2 cellular contexts compared by ENCODE assay signal in the genomic region with DNA sequence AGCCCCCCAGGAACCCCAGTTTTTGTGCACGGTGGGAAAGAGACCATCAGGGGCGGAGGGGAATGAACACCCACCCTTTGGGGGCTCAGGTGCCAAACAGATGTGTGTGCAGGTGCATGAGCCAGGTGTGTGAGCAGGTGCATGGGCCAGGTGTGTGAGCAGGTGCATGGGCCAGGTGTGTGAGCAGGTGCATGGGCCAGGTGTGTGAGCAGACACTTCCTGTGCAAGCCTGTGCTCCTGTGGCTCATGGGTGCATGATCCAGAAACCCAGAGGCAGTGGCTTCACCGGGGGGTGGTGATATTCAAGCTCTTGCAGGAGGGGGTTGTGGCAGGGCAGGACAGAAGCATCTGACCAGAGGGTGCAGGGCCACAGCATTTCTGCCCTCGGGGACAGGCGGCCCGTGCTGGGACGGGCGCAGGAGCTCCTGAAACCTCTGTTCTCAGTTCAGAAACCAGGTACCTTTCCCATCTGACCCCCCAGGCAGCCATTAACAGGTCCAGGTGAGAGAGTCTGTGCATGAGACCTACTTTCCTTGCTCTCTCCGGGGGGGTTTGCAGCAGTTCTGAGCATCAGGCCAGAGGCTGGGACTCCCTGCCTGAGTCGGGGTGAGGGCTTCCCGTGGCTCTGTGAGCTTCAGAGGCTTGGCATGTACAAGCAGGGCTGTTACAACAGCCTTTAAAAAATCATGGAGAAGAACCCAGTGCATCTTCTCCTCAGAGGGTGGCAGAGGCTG.
A peak's percentile ranks its signal among the peaks of the same experiment; 100 is the strongest.
TF ChIP-seq lines count a peak whose summit lies in the region.

No MANE protein-coding gene starts in this region.

TF ChIP-seq in Ishikawa, 13 proteins besides CTCF, POLR2A, EP300 and RAD21:
- TF ChIP-seq TCF12 (IDR thresholded peaks at IDR 0.05; ENCODE audit: low read depth) = peak; percentile 72
- TF ChIP-seq CREB1 (IDR thresholded peaks at IDR 0.05; ENCODE audit: low read depth) = no peak

TF ChIP-seq in H1, 55 proteins besides CTCF, POLR2A, EP300 and RAD21:
- TF ChIP-seq TCF12 (IDR thresholded peaks at IDR 0.05; ENCODE audit: low read depth, low read length) (peak; percentile 84; the same call in 1 of the 2 replicates), POLR2AphosphoS5 (IDR thresholded peaks at IDR 0.05; ENCODE audit: low read depth, low read length) (peak; percentile 29; the same call in 1 of the 2 replicates), POU5F1 (IDR thresholded peaks at IDR 0.05; ENCODE audit: low read depth, low read length) (no peak), EZH2 (IDR thresholded peaks at IDR 0.05; ENCODE audit: low read depth, low read length, severe bottlenecking) (no peak), CEBPB (IDR thresholded peaks at IDR 0.05; ENCODE audit: low read depth, low read length) (no peak), GABPA (IDR thresholded peaks at IDR 0.05; ENCODE audit: borderline replicate concordance, insufficient read depth, low read length) (no peak), NRF1 (IDR thresholded peaks at IDR 0.05; ENCODE audit: low read depth, low read length) (no peak), RFX5 (IDR thresholded peaks at IDR 0.05; ENCODE audit: borderline replicate concordance, low read depth, low read length) (no peak)
